2 cellular contexts compared by ENCODE assay signal in genomic region chr14:23013056-23014054, GRCh38.
TF ChIP-seq lines count a peak whose summit lies in the region.

No MANE protein-coding gene starts in this region.

TF ChIP-seq in HepG2, 621 proteins besides CTCF, POLR2A, EP300 and RAD21 (continues in another document):
- TF ChIP-seq HNRNPUL1 (IDR thresholded peaks at IDR 0.05; ENCODE audit: low read depth, low read length) (no peak), ZMAT3 (CRISPR knock-in tag; conservative IDR thresholded peaks at IDR 0.05) (no peak), MXD4 (CRISPR knock-in tag; IDR thresholded peaks at IDR 0.05) (no peak), ZHX1 (CRISPR knock-in tag; IDR thresholded peaks at IDR 0.05; ENCODE audit: low read depth) (no peak), ZNF605 (CRISPR knock-in tag; IDR thresholded peaks at IDR 0.05) (peak; percentile 50; the same call in 1 of the 2 replicates), NFE2 (CRISPR knock-in tag; IDR thresholded peaks at IDR 0.05) (no peak), ZFP36 (IDR thresholded peaks at IDR 0.05; ENCODE audit: borderline replicate concordance, low read depth, low read length, partially characterized antibody) (no peak), ZNF841 (CRISPR knock-in tag; IDR thresholded peaks at IDR 0.05; ENCODE audit: borderline replicate concordance) (no peak), RARA (CRISPR knock-in tag; IDR thresholded peaks at IDR 0.05) (no peak), CEBPZ (IDR thresholded peaks at IDR 0.05; ENCODE audit: low read length) (no peak), FOXA1 (IDR thresholded peaks at IDR 0.05) (no peak), FOXA1 (CRISPR knock-in tag; IDR thresholded peaks at IDR 0.05) (no peak), ZNF691 (CRISPR knock-in tag; IDR thresholded peaks at IDR 0.05; ENCODE audit: borderline replicate concordance, low read depth) (no peak), KLF15 (CRISPR knock-in tag; IDR thresholded peaks at IDR 0.05; ENCODE audit: borderline replicate concordance) (no peak), JUND (CRISPR knock-in tag; IDR thresholded peaks at IDR 0.05) (no peak), HNF1B (CRISPR knock-in tag; IDR thresholded peaks at IDR 0.05) (no peak), KDM5A (IDR thresholded peaks at IDR 0.05; ENCODE audit: borderline replicate concordance, low read length) (no peak), SALL2 (CRISPR knock-in tag; IDR thresholded peaks at IDR 0.05) (0 out of 2 replicates have a peak, but pooled peaks have one; percentile 26), JUNB (CRISPR knock-in tag; IDR thresholded peaks at IDR 0.05; ENCODE audit: borderline replicate concordance) (no peak)

TF ChIP-seq in SK-N-SH, 30 proteins besides CTCF, POLR2A, EP300 and RAD21:
- peak; percentile 55; the same call in 1 of the 2 replicates for TF ChIP-seq MXI1 (IDR thresholded peaks at IDR 0.05; ENCODE audit: low read depth, low read length)
- no peak for TF ChIP-seq FOSL2 (IDR thresholded peaks at IDR 0.05; ENCODE audit: borderline replicate concordance, low read depth)
- no peak for TF ChIP-seq MEF2A (IDR thresholded peaks at IDR 0.05; ENCODE audit: borderline replicate concordance, low read depth)
- peak; percentile 75; the same call in 1 of the 2 replicates for TF ChIP-seq RCOR1 (IDR thresholded peaks at IDR 0.05; ENCODE audit: low read length)
- TF ChIP-seq CHD2 (IDR thresholded peaks at IDR 0.05; ENCODE audit: low read length, partially characterized antibody): no peak
- TF ChIP-seq POLR2AphosphoS5 (IDR thresholded peaks at IDR 0.05; ENCODE audit: low read depth, low read length): no peak
- no peak for TF ChIP-seq USF1 (IDR thresholded peaks at IDR 0.05; ENCODE audit: borderline replicate concordance, low read depth)
- TF ChIP-seq NRF1 (IDR thresholded peaks at IDR 0.05; ENCODE audit: low read depth, low read length): no peak
- TF ChIP-seq FOXM1 (IDR thresholded peaks at IDR 0.05; ENCODE audit: low read depth): no peak
- no peak for TF ChIP-seq GATA2 (CRISPR knock-in tag; IDR thresholded peaks at IDR 0.05)
- no peak for TF ChIP-seq IRF3 (IDR thresholded peaks at IDR 0.05; ENCODE audit: low read depth, low read length)
- TF ChIP-seq REST (IDR thresholded peaks at IDR 0.05; ENCODE audit: low read depth, low read length): no peak
